Comparison of ENCODE assay signal across 17 cellular contexts in the genomic region with DNA sequence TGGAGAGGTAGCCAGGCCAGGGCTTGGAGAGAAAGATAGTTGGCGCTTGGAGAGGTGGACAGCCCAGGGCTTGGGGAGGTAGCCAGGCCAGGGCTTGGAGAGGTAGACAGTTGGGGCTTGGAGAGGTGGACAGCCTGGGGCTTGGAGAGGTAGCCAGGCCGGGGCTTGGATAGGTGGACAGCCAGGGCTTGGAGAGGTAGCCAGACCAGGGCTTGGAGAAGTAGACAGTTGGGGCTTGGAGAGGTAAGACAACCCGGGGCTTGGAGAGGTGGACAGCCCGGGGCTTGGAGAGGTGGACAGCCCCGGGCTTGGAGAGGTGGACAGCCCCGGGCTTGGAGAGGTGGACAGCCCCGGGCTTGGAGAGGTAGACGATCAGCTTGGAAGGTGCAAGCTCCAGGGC.
"Had no signal": no experiment of that assay in that cellular context is flagged by ENCODE, and none has a peak within 500 bp of the region (broad histone marks: within the 10 kb centered on the region; RNA-seq: fewer than 3 reads in every experiment).

No MANE protein-coding gene starts in this region.

- H3K27ac ChIP-seq: foreskin keratinocyte, hepatocyte, neural progenitor cell, ovary, tibial nerve had no signal

- H3K9me3 Mint-ChIP-seq: dendritic cell treated with granulocyte-macrophage colony-stimulating factor and Interleukin-4, amounts not matched to agents 40 ng/mL and 50 ng/mL, for 4 days; natural killer cell treated with Interleukin-12 subunit alpha and Interleukin-12 subunit beta and Interleukin-15 and Interleukin-18, amount 100 ng/mL, for 72 hours had no signal

- H3K27me3 Mint-ChIP-seq: dendritic cell treated with granulocyte-macrophage colony-stimulating factor and Interleukin-4, amounts not matched to agents 40 ng/mL and 50 ng/mL, for 4 days; natural killer cell treated with Interleukin-12 subunit alpha and Interleukin-12 subunit beta and Interleukin-15 and Interleukin-18, amount 100 ng/mL, for 72 hours; progenitor cell of endocrine pancreas had no signal

- H3K4me3 Mint-ChIP-seq: dendritic cell treated with granulocyte-macrophage colony-stimulating factor and Interleukin-4, amounts not matched to agents 40 ng/mL and 50 ng/mL, for 4 days; natural killer cell treated with Interleukin-12 subunit alpha and Interleukin-12 subunit beta and Interleukin-15 and Interleukin-18, amount 100 ng/mL, for 72 hours; neural progenitor cell had no signal

- H3K36me3 ChIP-seq: neural progenitor cell, ovary had no signal

- ATAC-seq: foreskin keratinocyte; left colon; natural killer cell treated with Interleukin-12 subunit alpha and Interleukin-12 subunit beta and Interleukin-15 and Interleukin-18, amount 100 ng/mL, for 72 hours had no signal

- H3K9me3 ChIP-seq: ovary, tibial nerve had no signal

- H3K27ac Mint-ChIP-seq: dendritic cell treated with granulocyte-macrophage colony-stimulating factor and Interleukin-4, amounts not matched to agents 40 ng/mL and 50 ng/mL, for 4 days; natural killer cell treated with Interleukin-12 subunit alpha and Interleukin-12 subunit beta and Interleukin-15 and Interleukin-18, amount 100 ng/mL, for 72 hours; neural progenitor cell; progenitor cell of endocrine pancreas had no signal

- H3K4me3 ChIP-seq: hepatocyte, neural progenitor cell, ovary, tibial nerve had no signal

- DNase-seq: erythroblast; foreskin keratinocyte; left colon; midbrain; nucleus accumbens; right cardiac atrium; stimulated activated CD4-positive, alpha-beta T cell treated with anti-CD3 and anti-CD28 coated beads, Interleukin-15, amount 100 ng/mL, for 24 hours; stimulated activated CD4-positive, alpha-beta T cell treated with anti-CD3 and anti-CD28 coated beads, Interleukin-1b, Interleukin-23, amount 100 ng/mL, for 48 hours; stimulated activated CD4-positive, alpha-beta T cell treated with anti-CD3 and anti-CD28 coated beads, Interleukin-4, amount 100 ng/mL, for 4 hours; stimulated activated naive CD4-positive, alpha-beta T cell had no signal

- H3K27me3 ChIP-seq: foreskin keratinocyte, hepatocyte, neural progenitor cell, ovary, tibial nerve had no signal

- H3K4me1 ChIP-seq: neural progenitor cell had no signal

- H3K36me3 Mint-ChIP-seq: natural killer cell treated with Interleukin-12 subunit alpha and Interleukin-12 subunit beta and Interleukin-15 and Interleukin-18, amount 100 ng/mL, for 72 hours had no signal
